Comparison of ENCODE assay signal across 8 cellular contexts in the genomic region with DNA sequence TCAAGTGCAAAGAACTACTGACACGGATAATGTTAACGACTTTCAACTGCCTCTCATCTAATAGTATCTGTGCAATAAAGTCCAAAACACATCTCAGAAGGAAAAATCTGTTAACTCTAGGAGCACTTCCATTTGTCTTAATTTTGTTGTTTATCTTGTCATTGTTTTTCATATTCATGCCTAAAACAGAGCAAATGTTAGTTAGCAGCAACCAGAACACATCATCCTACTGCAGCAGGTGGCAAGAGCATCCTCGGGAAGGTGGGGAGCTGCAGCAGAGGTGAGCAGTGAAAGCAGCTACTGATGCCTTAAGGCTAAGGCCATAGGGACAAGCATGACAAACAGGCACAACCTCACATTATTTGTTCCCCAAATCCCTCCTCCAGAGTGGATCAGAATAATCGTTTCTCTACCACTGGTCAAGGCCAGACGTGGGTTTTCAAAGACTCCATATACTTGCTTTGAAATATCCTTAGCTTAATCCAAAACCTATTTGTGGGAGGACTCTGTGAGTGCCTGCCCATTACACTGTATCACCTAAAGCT. TPM values are rescaled to one million over a fixed set of nuclear protein-coding genes. Genes with fewer than 3 reads are reported as not detected.
DNase-seq lines count a peak whose midpoint lies in the region; ATAC-seq and TF ChIP-seq lines count a peak whose summit lies in the region.

No MANE protein-coding gene starts in this region.

- no peaks in the 10 kb centered on the region for H3K36me3 ChIP-seq in stomach smooth muscle (ENCODE audit: control insufficient read depth in 2 of 2, insufficient read depth in 2 of 2, low read length in 2 of 2)

- peak overlapping the region; percentile 91 for H3K27ac Mint-ChIP-seq in WTC11

- TF ChIP-seq CTCF in WTC11 (IDR thresholded peaks at IDR 0.05) = no peak

- POLR2A ChIA-PET in WTC11 (lab: Charles Lee) = interaction anchor here (1.3 to 2.1 kb wide), 4 partner anchors 13 to 203 kb away, joined by 3 to 15 read pairs (median 4); a partner anchor contains a TSS

- DNase-seq in NCI-H345 (lab: John Stamatoyannopoulos, UW) (peak; percentile 18), NCI-H345 treated with DMSO at 0.1 percent for 48 hours (lab: John Stamatoyannopoulos, UW; ENCODE audit: unreplicated experiment) (no peak), WTC11 (ENCODE audit: low spot score) (no peak), hepatic stellate cell (ENCODE audit: low spot score) (no peak), kidney glomerular epithelial cell (lab: John Stamatoyannopoulos, UW) (no peak), anterior cingulate cortex (lab: John Stamatoyannopoulos, UW) (no peak)

- CTCF ChIA-PET in WTC11 (lab: Charles Lee) = interaction anchor here (0.9 to 3.0 kb wide), 6 partner anchors 9 to 247 kb away, joined by 3 to 31 read pairs (median 9); a partner anchor contains a TSS

- peaks cover 16% of the 10 kb centered on the region for H3K9me3 Mint-ChIP-seq in WTC11

- H3K4me1 Mint-ChIP-seq in WTC11 = peaks cover 59% of the 10 kb centered on the region

- peak overlapping the region; percentile 94 for H3K4me3 Mint-ChIP-seq in WTC11

- peaks cover 10% of the 10 kb centered on the region for H3K36me3 Mint-ChIP-seq in WTC11

- H3K27me3 Mint-ChIP-seq in WTC11 (ENCODE audit: low read depth) = peaks cover 3% of the 10 kb centered on the region; the same call in 1 of the 2 replicates

- peak overlapping the region; percentile 60 for H3K4me3 ChIP-seq in iPS-11a (ENCODE audit: low read depth, low read length)
- peak overlapping the region; percentile 82 to 96 for H3K4me3 ChIP-seq in stomach smooth muscle (ENCODE audit: low read length in 2 of 2)

- H3K9me3 ChIP-seq in stomach smooth muscle (ENCODE audit: control insufficient read depth in 2 of 2, low read length in 2 of 2) = no peaks in the 10 kb centered on the region

- ATAC-seq in WTC11 = no peak

- H3K4me1 ChIP-seq in stomach smooth muscle (ENCODE audit: control insufficient read depth, insufficient read depth, low read length) = peaks cover 13% of the 10 kb centered on the region

- no peaks in the 10 kb centered on the region for H3K27me3 ChIP-seq in stomach smooth muscle (ENCODE audit: control insufficient read depth in 1 of 2, insufficient read depth in 2 of 2, low read length in 2 of 2)

- H3K27ac ChIP-seq in stomach smooth muscle (ENCODE audit: low read length) = no peak overlapping the region

- H3K9ac ChIP-seq in stomach smooth muscle (ENCODE audit: low read length in 2 of 2) = peak overlapping the region; percentile 81 to 91

TF ChIP-seq in WTC11, 78 proteins besides CTCF, POLR2A, EP300 and RAD21:
- TF ChIP-seq NFYB (CRISPR knock-in tag; conservative IDR thresholded peaks at IDR 0.05; ENCODE audit: low read depth) (no peak), ESRRA (CRISPR knock-in tag; IDR thresholded peaks at IDR 0.05; ENCODE audit: borderline replicate concordance) (no peak), NFE2L1 (CRISPR knock-in tag; IDR thresholded peaks at IDR 0.05) (no peak), TEAD1 (CRISPR knock-in tag; IDR thresholded peaks at IDR 0.05) (no peak)
- TF ChIP-seq, protein P1, sequence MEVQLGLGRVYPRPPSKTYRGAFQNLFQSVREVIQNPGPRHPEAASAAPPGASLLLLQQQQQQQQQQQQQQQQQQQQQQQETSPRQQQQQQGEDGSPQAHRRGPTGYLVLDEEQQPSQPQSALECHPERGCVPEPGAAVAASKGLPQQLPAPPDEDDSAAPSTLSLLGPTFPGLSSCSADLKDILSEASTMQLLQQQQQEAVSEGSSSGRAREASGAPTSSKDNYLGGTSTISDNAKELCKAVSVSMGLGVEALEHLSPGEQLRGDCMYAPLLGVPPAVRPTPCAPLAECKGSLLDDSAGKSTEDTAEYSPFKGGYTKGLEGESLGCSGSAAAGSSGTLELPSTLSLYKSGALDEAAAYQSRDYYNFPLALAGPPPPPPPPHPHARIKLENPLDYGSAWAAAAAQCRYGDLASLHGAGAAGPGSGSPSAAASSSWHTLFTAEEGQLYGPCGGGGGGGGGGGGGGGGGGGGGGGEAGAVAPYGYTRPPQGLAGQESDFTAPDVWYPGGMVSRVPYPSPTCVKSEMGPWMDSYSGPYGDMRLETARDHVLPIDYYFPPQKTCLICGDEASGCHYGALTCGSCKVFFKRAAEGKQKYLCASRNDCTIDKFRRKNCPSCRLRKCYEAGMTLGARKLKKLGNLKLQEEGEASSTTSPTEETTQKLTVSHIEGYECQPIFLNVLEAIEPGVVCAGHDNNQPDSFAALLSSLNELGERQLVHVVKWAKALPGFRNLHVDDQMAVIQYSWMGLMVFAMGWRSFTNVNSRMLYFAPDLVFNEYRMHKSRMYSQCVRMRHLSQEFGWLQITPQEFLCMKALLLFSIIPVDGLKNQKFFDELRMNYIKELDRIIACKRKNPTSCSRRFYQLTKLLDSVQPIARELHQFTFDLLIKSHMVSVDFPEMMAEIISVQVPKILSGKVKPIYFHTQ (CRISPR knock-in tag; IDR thresholded peaks at IDR 0.05) = no peak
- TF ChIP-seq, protein P2, sequence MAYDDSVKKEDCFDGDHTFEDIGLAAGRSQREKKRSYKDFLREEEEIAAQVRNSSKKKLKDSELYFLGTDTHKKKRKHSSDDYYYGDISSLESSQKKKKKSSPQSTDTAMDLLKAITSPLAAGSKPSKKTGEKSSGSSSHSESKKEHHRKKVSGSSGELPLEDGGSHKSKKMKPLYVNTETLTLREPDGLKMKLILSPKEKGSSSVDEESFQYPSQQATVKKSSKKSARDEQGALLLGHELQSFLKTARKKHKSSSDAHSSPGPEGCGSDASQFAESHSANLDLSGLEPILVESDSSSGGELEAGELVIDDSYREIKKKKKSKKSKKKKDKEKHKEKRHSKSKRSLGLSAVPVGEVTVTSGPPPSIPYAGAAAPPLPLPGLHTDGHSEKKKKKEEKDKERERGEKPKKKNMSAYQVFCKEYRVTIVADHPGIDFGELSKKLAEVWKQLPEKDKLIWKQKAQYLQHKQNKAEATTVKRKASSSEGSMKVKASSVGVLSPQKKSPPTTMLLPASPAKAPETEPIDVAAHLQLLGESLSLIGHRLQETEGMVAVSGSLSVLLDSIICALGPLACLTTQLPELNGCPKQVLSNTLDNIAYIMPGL (CRISPR knock-in tag; IDR thresholded peaks at IDR 0.05) = no peak
- TF ChIP-seq, protein P3, sequence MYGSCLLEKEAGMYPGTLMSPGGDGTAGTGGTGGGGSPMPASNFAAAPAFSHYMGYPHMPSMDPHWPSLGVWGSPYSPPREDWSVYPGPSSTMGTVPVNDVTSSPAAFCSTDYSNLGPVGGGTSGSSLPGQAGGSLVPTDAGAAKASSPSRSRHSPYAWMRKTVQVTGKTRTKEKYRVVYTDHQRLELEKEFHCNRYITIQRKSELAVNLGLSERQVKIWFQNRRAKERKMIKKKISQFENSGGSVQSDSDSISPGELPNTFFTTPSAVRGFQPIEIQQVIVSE (CRISPR knock-in tag; IDR thresholded peaks at IDR 0.05; ENCODE audit: borderline replicate concordance) = no peak
- TF ChIP-seq, protein P4, sequence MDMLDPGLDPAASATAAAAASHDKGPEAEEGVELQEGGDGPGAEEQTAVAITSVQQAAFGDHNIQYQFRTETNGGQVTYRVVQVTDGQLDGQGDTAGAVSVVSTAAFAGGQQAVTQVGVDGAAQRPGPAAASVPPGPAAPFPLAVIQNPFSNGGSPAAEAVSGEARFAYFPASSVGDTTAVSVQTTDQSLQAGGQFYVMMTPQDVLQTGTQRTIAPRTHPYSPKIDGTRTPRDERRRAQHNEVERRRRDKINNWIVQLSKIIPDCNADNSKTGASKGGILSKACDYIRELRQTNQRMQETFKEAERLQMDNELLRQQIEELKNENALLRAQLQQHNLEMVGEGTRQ (CRISPR knock-in tag; IDR thresholded peaks at IDR 0.05) = no peak
- TF ChIP-seq, protein P5, sequence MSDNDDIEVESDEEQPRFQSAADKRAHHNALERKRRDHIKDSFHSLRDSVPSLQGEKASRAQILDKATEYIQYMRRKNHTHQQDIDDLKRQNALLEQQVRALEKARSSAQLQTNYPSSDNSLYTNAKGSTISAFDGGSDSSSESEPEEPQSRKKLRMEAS (CRISPR knock-in tag; IDR thresholded peaks at IDR 0.05) = no peak

RNA-seq across cellular contexts. Expression of a gene that starts 1.1 kb away (rescaled TPM):
- total RNA-seq in WTC11 (2021) = 176 to 199 TPM (median 178 TPM) in 3 replicates
